ENCODE assay signal across 8 cellular contexts in genomic region chr6:156557269-156557885, GRCh38.
A peak's percentile ranks its signal among the peaks of the same experiment; 100 is the strongest.
DNase-seq lines count a peak whose midpoint lies in the region; ATAC-seq and TF ChIP-seq lines count a peak whose summit lies in the region.
"Had no signal": no experiment of that assay in that cellular context is flagged by ENCODE, and none has a peak within 500 bp of the region (broad histone marks: within the 10 kb centered on the region; RNA-seq: fewer than 3 reads in every experiment).

No MANE protein-coding gene starts in this region.

- H3K9me3 ChIP-seq in NT2/D1 (ENCODE audit: insufficient read depth, low read length) (no peaks in the 10 kb centered on the region; the same call in none of the 2 replicates), right atrium auricular region (peaks cover 0 to 9% of the 10 kb centered on the region in 2 donors), testis (no peaks in the 10 kb centered on the region)

- H3K27me3 ChIP-seq in NT2/D1 (ENCODE audit: insufficient read depth, insufficient read length) (no peaks in the 10 kb centered on the region), right atrium auricular region (no peaks in the 10 kb centered on the region), testis (no peaks in the 10 kb centered on the region)

- H3K4me3 Mint-ChIP-seq in activated CD4-positive, alpha-beta T cell treated with anti-CD3 and anti-CD28 coated beads for 36 hours, result no peak overlapping the region
- no peak overlapping the region for H3K4me3 Mint-ChIP-seq in Calu3 (ENCODE audit: low read depth, unreplicated experiment)
- H3K4me3 Mint-ChIP-seq: activated CD8-positive, alpha-beta T cell treated with anti-CD3 and anti-CD28 coated beads for 36 hours had no signal

- CTCF ChIA-PET in activated CD4-positive, alpha-beta T cell treated with anti-CD3 and anti-CD28 coated beads for 36 hours (lab: Charles Lee), result interaction anchor here (0.8 kb wide), 1 partner anchor 1864 kb away, joined by 4 read pairs; no protein-coding TSS in a partner anchor
- CTCF ChIA-PET in Calu3 (lab: Charles Lee), result no interaction called here

- no peaks in the 10 kb centered on the region for H3K4me1 Mint-ChIP-seq in activated CD4-positive, alpha-beta T cell treated with anti-CD3 and anti-CD28 coated beads for 36 hours
- H3K4me1 Mint-ChIP-seq in Calu3 (ENCODE audit: low read depth, unreplicated experiment), result no peaks in the 10 kb centered on the region

- H3K9me3 Mint-ChIP-seq in activated CD4-positive, alpha-beta T cell treated with anti-CD3 and anti-CD28 coated beads for 36 hours (ENCODE audit: low read depth), result peaks cover 3% of the 10 kb centered on the region
- no peaks in the 10 kb centered on the region for H3K9me3 Mint-ChIP-seq in Calu3 (ENCODE audit: low read depth, unreplicated experiment)

- DNase-seq in NT2/D1 (ENCODE audit: low read depth, low spot score) (peak; percentile 15), right atrium auricular region (ENCODE audit: low spot score) (no peak), testis (peak; percentile 33), glomerular visceral epithelial cell (ENCODE audit: extremely low spot score) (no peak), Calu3 (no peak)
- no peak for DNase-seq in activated CD4-positive, alpha-beta T cell treated with anti-CD3 and anti-CD28 coated beads for 36 hours
- DNase-seq: activated CD8-positive, alpha-beta T cell treated with anti-CD3 and anti-CD28 coated beads for 36 hours had no signal

- H3K4me1 ChIP-seq in NT2/D1 (ENCODE audit: insufficient read depth, insufficient read length), result no peaks in the 10 kb centered on the region
- H3K4me1 ChIP-seq in right atrium auricular region, result peaks cover 0 to 7% of the 10 kb centered on the region in 2 donors
- no peaks in the 10 kb centered on the region for H3K4me1 ChIP-seq in testis

- H3K27ac Mint-ChIP-seq in activated CD4-positive, alpha-beta T cell treated with anti-CD3 and anti-CD28 coated beads for 36 hours, result no peak overlapping the region
- no peak overlapping the region for H3K27ac Mint-ChIP-seq in Calu3 (ENCODE audit: unreplicated experiment)
- H3K27ac Mint-ChIP-seq: activated CD8-positive, alpha-beta T cell treated with anti-CD3 and anti-CD28 coated beads for 36 hours had no signal

- H3K27ac ChIP-seq in right atrium auricular region, result peak overlapping the region; percentile 62 to 73
- no peak overlapping the region for H3K27ac ChIP-seq in testis

- H3K4me3 ChIP-seq in NT2/D1 (ENCODE audit: insufficient read length, low read depth), result no peak overlapping the region
- peak overlapping the region in 1 of 2 donors; percentile 11 for H3K4me3 ChIP-seq in right atrium auricular region
- H3K4me3 ChIP-seq in testis, result no peak overlapping the region

- POLR2A ChIA-PET in activated CD4-positive, alpha-beta T cell treated with anti-CD3 and anti-CD28 coated beads for 36 hours (lab: Charles Lee), result no interaction called here

- TF ChIP-seq POLR2A in testis (IDR thresholded peaks at IDR 0.05), result no peak

- intact Hi-C loops in testis (cut with DNase I; ENCODE audit: low total_unique reads) (no loop called here), Calu3 (cut with micrococcal nuclease; ENCODE audit: unreplicated experiment) (loop anchor here (10.0 kb wide), 1 partner anchor 107 kb away; no protein-coding TSS in a partner anchor)
- intact Hi-C loops in activated CD4-positive, alpha-beta T cell treated with anti-CD3 and anti-CD28 coated beads for 36 hours (cut with DNase I, micrococcal nuclease), result loop anchor here in 1 of 2 experiments (10.0 kb wide), 1 partner anchor 717 kb away; no protein-coding TSS in a partner anchor

- no TSS peak for BruUV-seq in Calu3 (replicated peaks; lab: Mats Ljungman, UMichigan)

- no peak overlapping the region for H3K9ac ChIP-seq in NT2/D1 (ENCODE audit: insufficient read length, low read depth)

- H3K36me3 Mint-ChIP-seq in activated CD4-positive, alpha-beta T cell treated with anti-CD3 and anti-CD28 coated beads for 36 hours (ENCODE audit: low read depth), result peaks cover 3% of the 10 kb centered on the region
- no peaks in the 10 kb centered on the region for H3K36me3 Mint-ChIP-seq in Calu3 (ENCODE audit: insufficient read depth, unreplicated experiment)

- H3K36me3 ChIP-seq in NT2/D1 (ENCODE audit: insufficient read depth, insufficient read length, low read length), result no peaks in the 10 kb centered on the region
- H3K36me3 ChIP-seq in right atrium auricular region, result no peaks in the 10 kb centered on the region
- H3K36me3 ChIP-seq in testis (ENCODE audit: low read depth, missing control alignments), result no peaks in the 10 kb centered on the region

- H3K27me3 Mint-ChIP-seq in activated CD4-positive, alpha-beta T cell treated with anti-CD3 and anti-CD28 coated beads for 36 hours, result no peaks in the 10 kb centered on the region
- no peaks in the 10 kb centered on the region for H3K27me3 Mint-ChIP-seq in Calu3 (ENCODE audit: unreplicated experiment)

- no peak for TF ChIP-seq CTCF in right atrium auricular region (IDR thresholded peaks at IDR 0.05)
- TF ChIP-seq CTCF in testis (IDR thresholded peaks at IDR 0.05), result no peak
- TF ChIP-seq CTCF in Calu3 (IDR thresholded peaks at IDR 0.05; ENCODE audit: unreplicated experiment), result no peak

- WGBS in testis, 2 donors, result 67 to 75% methylated on average over 9 to 10 of the region's 10 CpGs

- ATAC-seq in HG02885 (IDR thresholded peaks at IDR 0.05; ENCODE audit: poor library complexity, unreplicated experiment), result peak; percentile 41
- ATAC-seq in activated CD4-positive, alpha-beta T cell treated with anti-CD3 and anti-CD28 coated beads for 36 hours, result no peak
- ATAC-seq: activated CD8-positive, alpha-beta T cell treated with anti-CD3 and anti-CD28 coated beads for 36 hours had no signal

Comparison
In these comparisons a context has a peak if more than half of its experiments do, and no peak if none do; other contexts are left out.
1. DNase-seq: peak in NT2/D1 (single experiment) and testis (single experiment); none in right atrium auricular region (single experiment), glomerular visceral epithelial cell (single experiment), activated CD4-positive, alpha-beta T cell treated with anti-CD3 and anti-CD28 coated beads for 36 hours (single experiment) and Calu3 (single experiment).
2. H3K27ac ChIP-seq: peak in right atrium auricular region (2 of 2); none in testis (0 of 2).